Comparison of ENCODE assay signal across 8 cellular contexts in the genomic region with DNA sequence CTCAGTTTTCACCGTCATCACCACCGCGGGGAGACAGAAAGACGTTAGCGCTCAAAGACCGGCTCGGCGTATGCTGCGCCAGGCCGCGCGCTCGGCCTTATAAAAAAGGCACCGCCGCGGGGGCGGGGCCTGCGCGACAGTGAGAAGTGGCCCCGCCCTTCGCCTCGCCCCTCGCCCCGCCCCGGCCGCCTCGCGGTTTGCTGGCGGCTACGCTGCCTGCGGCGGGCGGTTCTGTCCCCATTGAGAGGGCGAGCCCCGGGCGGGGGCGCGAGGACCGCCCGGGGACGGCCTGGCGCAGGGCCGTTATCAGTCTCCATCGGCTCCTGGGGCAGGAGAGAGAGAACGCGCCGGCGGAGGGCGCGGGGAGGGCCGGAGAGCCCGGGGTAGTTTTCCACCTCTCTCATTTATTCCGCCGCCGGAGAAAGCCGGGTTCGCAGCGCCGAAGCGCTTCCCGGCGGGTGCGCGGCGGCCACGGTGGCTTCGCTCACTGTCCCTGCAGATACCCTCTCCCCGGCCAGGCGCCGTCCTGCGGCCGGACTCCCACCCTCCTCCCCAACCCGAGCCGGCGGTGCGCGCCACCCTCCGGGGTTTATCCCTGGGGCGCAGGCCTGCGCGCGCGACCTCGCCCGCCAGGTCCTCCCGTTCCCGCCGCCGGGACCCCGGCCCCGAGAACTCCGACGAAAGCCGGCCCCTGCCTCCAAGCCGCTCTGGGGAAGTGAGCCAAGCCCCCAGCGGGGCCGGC.
DNase-seq lines count a peak whose midpoint lies in the region; ATAC-seq and TF ChIP-seq lines count a peak whose summit lies in the region.

No MANE protein-coding gene starts in this region.

- H3K27ac ChIP-seq in angular gyrus (ENCODE audit: low read depth, low read length) = peak overlapping the region; percentile 96
- H3K27ac ChIP-seq in right atrium auricular region = peak overlapping the region; percentile 94
- H3K27ac ChIP-seq in uterus = peak overlapping the region; percentile 92

- ATAC-seq in HG02840 (IDR thresholded peaks at IDR 0.05; ENCODE audit: low FRiP score, unreplicated experiment) (peak; percentile 85), T-helper 17 cell (peak; percentile 79)

- H3K36me3 ChIP-seq in right atrium auricular region = peaks cover 36% of the 10 kb centered on the region
- no peaks in the 10 kb centered on the region for H3K36me3 ChIP-seq in uterus

- H3K4me1 Mint-ChIP-seq in T-helper 17 cell = peaks cover 44% of the 10 kb centered on the region

- H3K27ac Mint-ChIP-seq in T-helper 17 cell = peak overlapping the region; percentile 95

- intact Hi-C loops in uterus (cut with DNase I; ENCODE audit: low total_unique reads) = loop anchor here (10.0 kb wide), 3 partner anchors 460 to 770 kb away; no protein-coding TSS in a partner anchor

- TF ChIP-seq CTCF in right atrium auricular region (IDR thresholded peaks at IDR 0.05) (peak in 1 of 2 donors; percentile 9), uterus (IDR thresholded peaks at IDR 0.05) (peak in 1 of 4 experiments; percentile 12)

- H3K4me1 ChIP-seq in right atrium auricular region (peaks cover 0 to 42% of the 10 kb centered on the region in 2 donors), uterus (peaks cover 0 to 8% of the 10 kb centered on the region in 2 donors)

- H3K36me3 Mint-ChIP-seq in T-helper 17 cell (ENCODE audit: low read depth) = peaks cover 3% of the 10 kb centered on the region

- H3K4me3 ChIP-seq in right atrium auricular region = peak overlapping the region; percentile 55 to 76
- H3K4me3 ChIP-seq in uterus = peak overlapping the region; percentile 48 to 84

- peak overlapping the region; percentile 93 for H3K4me3 Mint-ChIP-seq in T-helper 17 cell

- TF ChIP-seq POLR2A in GM15510 (IDR thresholded peaks at IDR 0.05; ENCODE audit: borderline replicate concordance, extremely low read depth, insufficient read length) (peak; percentile 92), uterus (IDR thresholded peaks at IDR 0.05) (peak; percentile 87 to 96)

- no peaks in the 10 kb centered on the region for H3K27me3 ChIP-seq in right atrium auricular region
- H3K27me3 ChIP-seq in uterus = no peaks in the 10 kb centered on the region

- no peaks in the 10 kb centered on the region for H3K9me3 ChIP-seq in T-helper 17 cell (ENCODE audit: control insufficient read depth, low read length, poor library complexity, severe bottlenecking)
- no peaks in the 10 kb centered on the region for H3K9me3 ChIP-seq in right atrium auricular region
- H3K9me3 ChIP-seq in uterus = no peaks in the 10 kb centered on the region

- DNase-seq in NCI-H1436 (lab: John Stamatoyannopoulos, UW) (peak; percentile 86), T-helper 17 cell (peak; percentile 91 to 95 (median 93)), right atrium auricular region (ENCODE audit: low spot score) (peak; percentile 94), putamen (ENCODE audit: low spot score) (peak; percentile 97), uterus (peak; percentile 89 to 90)

- no peaks in the 10 kb centered on the region for H3K27me3 Mint-ChIP-seq in T-helper 17 cell

Comparison
In these comparisons a context has a peak if more than half of its experiments do, and no peak if none do; other contexts are left out.
1. Peak in every context shown above with its lines: DNase-seq, ATAC-seq, H3K4me3 ChIP-seq and H3K27ac ChIP-seq.